In the genomic region with DNA sequence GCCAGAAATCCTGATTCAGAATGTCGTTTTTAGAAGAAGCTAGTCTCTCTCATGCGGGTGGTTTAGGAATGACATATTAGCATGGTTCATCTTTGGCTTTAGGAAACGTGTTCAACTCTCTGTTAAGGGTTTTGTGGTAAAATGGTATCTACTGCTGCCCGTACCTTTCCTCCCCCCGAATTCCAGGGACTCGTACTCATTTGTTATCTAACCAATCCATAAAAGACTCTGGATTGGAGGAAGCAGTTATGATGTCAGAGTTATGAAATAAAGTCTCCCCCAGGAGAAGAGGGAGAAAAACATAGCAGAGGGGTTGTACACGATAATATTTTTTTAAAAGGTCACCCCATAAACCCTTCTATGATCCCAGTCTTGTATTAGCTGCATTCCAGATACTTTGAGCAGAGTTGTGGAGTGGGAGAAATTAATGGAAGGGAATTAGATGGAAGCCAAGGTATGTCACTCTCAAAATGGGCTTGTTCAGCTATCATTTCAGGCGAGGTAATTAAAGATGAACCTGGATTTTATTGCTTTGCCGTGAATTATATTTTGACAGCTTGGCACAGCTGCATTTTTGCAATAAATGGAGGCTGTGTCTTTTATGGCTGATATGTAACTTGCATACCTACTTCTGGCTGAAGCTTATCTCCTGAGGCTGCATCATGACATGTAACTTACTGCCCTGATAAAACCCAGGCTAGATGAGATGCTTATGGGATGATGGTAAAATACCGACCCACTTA, we compare ENCODE assay signal across 10 cellular contexts. TPM values are rescaled to one million over a fixed set of nuclear protein-coding genes. Genes with fewer than 3 reads are reported as not detected.
DNase-seq lines count a peak whose midpoint lies in the region; ATAC-seq, FAIRE-seq and TF ChIP-seq lines count a peak whose summit lies in the region.
"Had no signal": no experiment of that assay in that cellular context is flagged by ENCODE, and none has a peak within 500 bp of the region (broad histone marks: within the 10 kb centered on the region; RNA-seq: fewer than 3 reads in every experiment).

No MANE protein-coding gene starts in this region.

- WGBS in small intestine, 3 donors = 10 to 50% (median 26%) methylated on average over 10 of the region's 10 CpGs

- H3K4me1 Mint-ChIP-seq in natural killer cell treated with Interleukin-12 subunit alpha and Interleukin-12 subunit beta and Interleukin-15 and Interleukin-18, amount 100 ng/mL, for 72 hours (ENCODE audit: low read depth in 2 of 2) = no peaks in the 10 kb centered on the region

- FAIRE-seq in H54 (lab: Jason Lieb, UNC) (peak; percentile 11), kidney (lab: Jason Lieb, UNC) (no peak), small intestine (lab: Jason Lieb, UNC) (no peak)

- intact Hi-C loops in kidney (cut with DNase I) = no loop called here

- no peak overlapping the region for H3K9ac ChIP-seq in adipocyte (ENCODE audit: low read length)
- H3K9ac ChIP-seq in kidney (ENCODE audit: low read length in 2 of 2) = peak overlapping the region in 1 of 2 donors; percentile 28

- ATAC-seq in left lobe of liver = no peak
- no peak for ATAC-seq in natural killer cell treated with Interleukin-12 subunit alpha and Interleukin-12 subunit beta and Interleukin-15 and Interleukin-18, amount 100 ng/mL, for 72 hours

- no peak for TF ChIP-seq CTCF in kidney (IDR thresholded peaks at IDR 0.05; ENCODE audit: borderline replicate concordance, extremely low read depth, insufficient read depth)

- no peak for TF ChIP-seq POLR2A in H54 (IDR thresholded peaks at IDR 0.05; ENCODE audit: low read depth, low read length)

- H3K27ac Mint-ChIP-seq in natural killer cell treated with Interleukin-12 subunit alpha and Interleukin-12 subunit beta and Interleukin-15 and Interleukin-18, amount 100 ng/mL, for 72 hours = no peak overlapping the region

- peaks cover 9 to 24% of the 10 kb centered on the region in 2 donors for H3K27me3 Mint-ChIP-seq in natural killer cell treated with Interleukin-12 subunit alpha and Interleukin-12 subunit beta and Interleukin-15 and Interleukin-18, amount 100 ng/mL, for 72 hours

- H3K4me1 ChIP-seq in adipocyte (ENCODE audit: control insufficient read depth, insufficient read depth, low read length) (peaks cover 44% of the 10 kb centered on the region), kidney (ENCODE audit: control insufficient read depth in 1 of 2, insufficient read depth in 1 of 2, low read depth in 1 of 2, low read length in 2 of 2) (peaks cover 18 to 30% of the 10 kb centered on the region in 2 donors), small intestine (ENCODE audit: control insufficient read depth in 2 of 2, insufficient read depth in 1 of 2, low read depth in 1 of 2, low read length in 1 of 2) (peaks cover 0 to 2% of the 10 kb centered on the region in 2 donors)

- DNase-seq in H54 (ENCODE audit: insufficient read length, low spot score) (peak; percentile 23), adipocyte (ENCODE audit: low read depth) (no peak), kidney (no peak), small intestine (peak; percentile 62), left lobe of liver (ENCODE audit: low spot score) (no peak), DMS114 treated with DMSO at 0.1 percent for 48 hours (lab: John Stamatoyannopoulos, UW; ENCODE audit: unreplicated experiment) (no peak)
- DNase-seq in NK-92 treated with Interleukin-12 subunit alpha and Interleukin-12 subunit beta, amount 100 ng/mL, for 24 hours (lab: John Stamatoyannopoulos, UW) = no peak
- DNase-seq in natural killer cell treated with Interleukin-12 subunit alpha and Interleukin-12 subunit beta and Interleukin-15 and Interleukin-18, amount 100 ng/mL, for 72 hours (ENCODE audit: low spot score) = no peak
- DNase-seq: NCI-H510A had no signal

- H3K9me3 ChIP-seq in adipocyte (ENCODE audit: control insufficient read depth, low read length) (no peaks in the 10 kb centered on the region), kidney (ENCODE audit: control insufficient read depth in 1 of 2, low read length in 2 of 2) (no peaks in the 10 kb centered on the region), small intestine (ENCODE audit: control insufficient read depth, low read depth) (no peaks in the 10 kb centered on the region)
- H3K9me3 ChIP-seq: right atrium auricular region had no signal

- H3K27ac ChIP-seq in kidney (ENCODE audit: low read depth in 2 of 2, low read length in 2 of 2) (peak overlapping the region; percentile 2 to 79), small intestine (ENCODE audit: low read depth in 1 of 2, low read length in 1 of 2) (peak overlapping the region in 1 of 2 donors; percentile 73)

- H3K27me3 ChIP-seq in adipocyte (replicated peaks; ENCODE audit: control insufficient read depth, insufficient read depth, low read length) (no peaks in the 10 kb centered on the region), small intestine (ENCODE audit: control insufficient read depth in 2 of 2, insufficient read depth in 2 of 2, low read length in 2 of 2) (no peaks in the 10 kb centered on the region)
- H3K27me3 ChIP-seq: right atrium auricular region had no signal

- peak overlapping the region; percentile 46 for H3K4me3 ChIP-seq in adipocyte (ENCODE audit: low read length)
- peak overlapping the region; percentile 32 to 37 for H3K4me3 ChIP-seq in kidney (ENCODE audit: low read length in 2 of 2)
- peak overlapping the region in 1 of 2 donors; percentile 11 for H3K4me3 ChIP-seq in small intestine (ENCODE audit: low read depth in 1 of 2, low read length in 2 of 2)
- H3K4me3 ChIP-seq: right atrium auricular region had no signal

- H3K36me3 ChIP-seq in adipocyte (ENCODE audit: control insufficient read depth, insufficient read depth, low read length, severe bottlenecking) = no peaks in the 10 kb centered on the region
- H3K36me3 ChIP-seq in kidney (ENCODE audit: control insufficient read depth in 1 of 2, insufficient read depth in 2 of 2, low read length in 2 of 2) = no peaks in the 10 kb centered on the region
- no peaks in the 10 kb centered on the region for H3K36me3 ChIP-seq in small intestine (ENCODE audit: control insufficient read depth in 2 of 2, insufficient read depth in 2 of 2, low read length in 2 of 2)
- H3K36me3 ChIP-seq: right atrium auricular region had no signal

- no peaks in the 10 kb centered on the region for H3K9me3 Mint-ChIP-seq in natural killer cell treated with Interleukin-12 subunit alpha and Interleukin-12 subunit beta and Interleukin-15 and Interleukin-18, amount 100 ng/mL, for 72 hours

- H3K4me3 Mint-ChIP-seq in natural killer cell treated with Interleukin-12 subunit alpha and Interleukin-12 subunit beta and Interleukin-15 and Interleukin-18, amount 100 ng/mL, for 72 hours = no peak overlapping the region

- no peaks in the 10 kb centered on the region for H3K36me3 Mint-ChIP-seq in natural killer cell treated with Interleukin-12 subunit alpha and Interleukin-12 subunit beta and Interleukin-15 and Interleukin-18, amount 100 ng/mL, for 72 hours

RNA-seq across cellular contexts. Expression of a gene that starts 31.3 kb away (rescaled TPM):
- 60.3 TPM for total RNA-seq in kidney
- 13.2 TPM for polyA plus RNA-seq in kidney (ENCODE audit: insufficient read depth, low read depth, low replicate concordance)
- polyA plus RNA-seq in small intestine = 1 to 10 TPM; 4.2 to 9.2 (median 5.9) TPM
- total RNA-seq in left lobe of liver = 24.9 TPM
- total RNA-seq in natural killer cell treated with Interleukin-12 subunit alpha and Interleukin-12 subunit beta and Interleukin-15 and Interleukin-18, amount 100 ng/mL, for 72 hours = 1 to 10 TPM in 1 of 2 donors, under 1 TPM in 1; 0.93 to 1.1 TPM

Comparison
In these comparisons a context has a peak if more than half of its experiments do, and no peak if none do; other contexts are left out.
1. DNase-seq: peak in H54 (single experiment) and small intestine (single experiment); none in adipocyte (single experiment), kidney (single experiment), left lobe of liver (single experiment), NK-92 treated with Interleukin-12 subunit alpha and Interleukin-12 subunit beta, amount 100 ng/mL, for 24 hours (single experiment), natural killer cell treated with Interleukin-12 subunit alpha and Interleukin-12 subunit beta and Interleukin-15 and Interleukin-18, amount 100 ng/mL, for 72 hours (single experiment) and DMS114 treated with DMSO at 0.1 percent for 48 hours (single experiment).
2. RNA of a gene that starts 31.3 kb away (total RNA-seq): 60.3 TPM in kidney (single experiment) and 24.9 TPM in left lobe of liver (single experiment); 0.93 to 1.1 TPM in natural killer cell treated with Interleukin-12 subunit alpha and Interleukin-12 subunit beta and Interleukin-15 and Interleukin-18, amount 100 ng/mL, for 72 hours; every median in the first group is over 10 times any median in the second.